10 cellular contexts compared by ENCODE assay signal in the genomic region with DNA sequence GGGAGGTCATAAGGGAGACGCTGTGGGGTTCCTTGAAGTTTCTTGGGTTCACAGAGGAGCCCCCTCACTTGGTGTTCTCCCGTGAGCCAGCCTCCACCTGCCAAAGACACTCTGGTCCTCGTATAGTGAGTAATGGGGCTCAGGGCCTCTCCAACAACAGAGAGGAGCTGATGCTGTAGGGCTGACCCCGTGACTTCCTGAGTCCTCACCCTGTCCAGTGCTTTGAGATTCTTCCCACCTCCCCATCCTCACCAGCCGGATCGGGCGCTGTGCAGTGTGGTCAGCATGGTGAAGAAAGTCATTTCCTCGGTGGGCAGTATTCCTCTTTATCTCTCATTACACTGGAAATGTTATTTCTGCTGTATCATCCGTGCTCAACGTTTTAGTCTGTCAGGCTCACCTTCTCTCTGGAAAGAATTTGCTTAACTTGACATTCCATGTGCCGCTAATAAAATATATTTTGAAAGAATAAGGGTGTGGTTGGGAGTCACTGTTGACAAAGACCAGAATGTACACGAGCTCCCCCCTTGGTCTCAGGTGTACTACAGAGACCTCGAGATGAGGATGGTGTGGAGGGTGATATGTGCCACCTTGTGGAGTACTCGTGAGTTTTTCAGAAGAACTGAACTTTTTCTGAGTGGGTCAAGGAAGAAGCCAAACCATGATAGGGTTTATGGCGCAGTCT. TPM values are rescaled to one million over a fixed set of nuclear protein-coding genes. Genes with fewer than 3 reads are reported as not detected.
DNase-seq lines count a peak whose midpoint lies in the region; ATAC-seq and TF ChIP-seq lines count a peak whose summit lies in the region.
"Had no signal": no experiment of that assay in that cellular context is flagged by ENCODE, and none has a peak within 500 bp of the region (broad histone marks: within the 10 kb centered on the region; RNA-seq: fewer than 3 reads in every experiment).

No MANE protein-coding gene starts in this region.

- no peak overlapping the region for H3K27ac ChIP-seq in 22Rv1

- in situ Hi-C loops in G401 (cut with HindIII; ENCODE audit: low sequenced_read_pairs): no loop called here

- no peaks in the 10 kb centered on the region for H3K27me3 ChIP-seq in GM06990 (replicated peaks; ENCODE audit: control insufficient read depth, insufficient read depth, low read length)

- ATAC-seq in HG03135 (IDR thresholded peaks at IDR 0.05; ENCODE audit: unreplicated experiment) (no peak), GM21737 (IDR thresholded peaks at IDR 0.05; ENCODE audit: unreplicated experiment) (no peak)
- ATAC-seq: natural killer cell treated with Interleukin-12 subunit alpha and Interleukin-12 subunit beta and Interleukin-15 and Interleukin-18, amount 100 ng/mL, for 72 hours had no signal

- no peaks in the 10 kb centered on the region for H3K36me3 ChIP-seq in GM06990 (ENCODE audit: control insufficient read depth, insufficient read depth, low read length)

- no peak for DNase-seq in GM06990 (ENCODE audit: extremely low read depth, insufficient read length)
- DNase-seq in OCI-M1 (lab: John Stamatoyannopoulos, UW): peak; percentile 58
- DNase-seq in epithelial cell of esophagus (ENCODE audit: low read depth): peak; percentile 53
- DNase-seq in G401 (ENCODE audit: low spot score): no peak
- DNase-seq in NCI-H2081 treated with DMSO at 0.1 percent for 48 hours (lab: John Stamatoyannopoulos, UW): no peak

- H3K4me3 ChIP-seq in GM06990 (replicated peaks; ENCODE audit: low read depth, low read length) (no peak overlapping the region), epithelial cell of esophagus (ENCODE audit: low read length) (no peak overlapping the region)

- TF ChIP-seq CTCF in 22Rv1 (IDR thresholded peaks at IDR 0.05): peak; percentile 51
- peak; percentile 63 for TF ChIP-seq CTCF in GM06990 (IDR thresholded peaks at IDR 0.05; ENCODE audit: insufficient read depth, low read length, poor library complexity, severe bottlenecking)
- peak; percentile 36 for TF ChIP-seq CTCF in epithelial cell of esophagus (IDR thresholded peaks at IDR 0.05; ENCODE audit: insufficient read depth, low read depth, low read length, missing control alignments)

RNA-seq across cellular contexts. Expression of a gene that starts 25.7 kb away (rescaled TPM):
- not detected in 2 replicates for total RNA-seq in G401 (2014; rRNA removed; shearing (Covaris generic))
- total RNA-seq: natural killer cell treated with Interleukin-12 subunit alpha and Interleukin-12 subunit beta and Interleukin-15 and Interleukin-18, amount 100 ng/mL, for 72 hours; T-helper 2 cell treated with Interferon-gamma antibody and Interleukin-4, amounts not matched to agents 100 ng/mL and 5 ng/mL, for 36 hours had no signal

RNA-seq across cellular contexts. Expression of a gene that starts 55.8 kb away (rescaled TPM):
- total RNA-seq in G401 (2014; rRNA removed; shearing (Covaris generic)): 26.6 and 28.1 TPM in 2 replicates

Comparison
In these comparisons a context has a peak if more than half of its experiments do, and no peak if none do; other contexts are left out.
1. DNase-seq: peak in OCI-M1 (single experiment) and epithelial cell of esophagus (single experiment); none in GM06990 (single experiment), G401 (single experiment) and NCI-H2081 treated with DMSO at 0.1 percent for 48 hours (single experiment).
2. Peak in every context shown above with its lines, with median percentiles within 50 percentile points of each other: CTCF ChIP-seq.